8 cellular contexts compared by ENCODE assay signal in the genomic region with DNA sequence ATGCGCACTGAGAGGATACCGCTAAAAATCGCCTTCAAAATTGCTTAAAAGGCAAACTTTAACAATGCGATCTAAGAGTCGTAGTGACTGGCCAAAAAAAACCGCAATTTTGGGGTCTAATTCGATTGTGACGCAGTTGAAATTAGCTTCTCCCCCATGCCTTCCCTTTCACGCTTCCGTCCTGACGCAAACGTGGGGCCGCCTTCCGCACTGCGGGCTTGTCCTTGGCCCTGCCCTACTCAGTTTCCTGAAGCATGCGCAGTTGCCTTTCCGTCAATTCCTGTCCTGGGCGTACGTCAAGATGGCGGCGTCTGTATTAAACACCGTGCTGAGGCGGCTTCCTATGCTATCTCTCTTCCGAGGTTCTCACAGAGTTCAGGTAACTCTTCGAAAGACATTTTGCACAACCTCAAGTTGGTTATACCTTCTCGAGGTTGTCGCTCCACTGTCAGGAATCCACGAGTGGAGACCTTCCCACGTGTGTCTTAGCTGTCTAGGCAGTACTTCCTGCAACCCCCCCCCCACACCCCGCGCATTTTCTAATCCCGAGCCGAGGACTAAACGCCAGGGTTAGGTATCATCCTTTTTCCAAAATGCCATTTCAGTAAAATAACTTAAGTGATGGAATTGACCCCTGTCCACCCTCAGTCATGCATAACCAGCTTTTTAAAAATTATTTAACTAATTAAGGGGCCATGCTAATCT. TPM values are rescaled to one million over a fixed set of nuclear protein-coding genes. Genes with fewer than 3 reads are reported as not detected.
DNase-seq lines count a peak whose midpoint lies in the region; ATAC-seq and TF ChIP-seq lines count a peak whose summit lies in the region.

TSS of gene MRPS18B (plus strand) at position 276 of the 705 bp plus-strand sequence. CDS start at position 302, 26 bp downstream.

- peaks cover 4% of the 10 kb centered on the region; the same call in 1 of the 2 replicates for H4K20me1 ChIP-seq in Karpas-422 (ENCODE audit: insufficient read depth, low read depth, low read length)
- no peaks in the 10 kb centered on the region for H4K20me1 ChIP-seq in fibroblast of lung (ENCODE audit: control insufficient read depth, extremely low read depth, insufficient read depth, low read length)

- H3K36me3 ChIP-seq in Karpas-422 (ENCODE audit: insufficient read depth, low read length) (peaks cover 31% of the 10 kb centered on the region), fibroblast of lung (ENCODE audit: control insufficient read depth, insufficient read depth, low read length) (peaks cover 8% of the 10 kb centered on the region)
- peaks cover 15 to 45% (median 17%) of the 10 kb centered on the region in 3 experiments for H3K36me3 ChIP-seq in naive thymus-derived CD4-positive, alpha-beta T cell (ENCODE audit: control insufficient read depth in 2 of 3, insufficient read depth in 3 of 3, low read length in 3 of 3)

- H2AFZ ChIP-seq in Karpas-422 (ENCODE audit: low read length) (peak within 1 kb of the TSS; percentile 63; the same call in 1 of the 2 replicates), fibroblast of lung (ENCODE audit: low read length) (peak within 1 kb of the TSS; percentile 76)

- H3K79me2 ChIP-seq in Karpas-422 (ENCODE audit: low read length) (peaks cover 51% of the 10 kb centered on the region), fibroblast of lung (ENCODE audit: control insufficient read depth, insufficient read depth, low read length) (peaks cover 37% of the 10 kb centered on the region)

- H3K36me3 Mint-ChIP-seq in activated T-helper 1 cell treated with anti-CD3 and anti-CD28 coated beads, Interleukin-12 subunit alpha, Interleukin-12 subunit beta, Interleukin-2, Interleukin-4 antibody, amounts not matched to agents 30 ng/mL and 10 ng/mL and 1 ng/mL, durations not matched to agents 14 hours and 24 hours and 36 hours (ENCODE audit: low read depth) = peaks cover 57% of the 10 kb centered on the region
- peaks cover 14 to 47% (median 29%) of the 10 kb centered on the region in 5 donors for H3K36me3 Mint-ChIP-seq in naive thymus-derived CD4-positive, alpha-beta T cell
- peaks cover 46 to 66% of the 10 kb centered on the region in 2 donors for H3K36me3 Mint-ChIP-seq in stimulated activated naive B cell treated with anti-CD40 and anti-IgM and Interleukin-4, amounts not matched to agents 10 μg/mL and 1 μg/mL and 100 μg/mL, for 72 hours

- peaks cover 37% of the 10 kb centered on the region for H3K4me1 Mint-ChIP-seq in activated T-helper 1 cell treated with anti-CD3 and anti-CD28 coated beads, Interleukin-12 subunit alpha, Interleukin-12 subunit beta, Interleukin-2, Interleukin-4 antibody, amounts not matched to agents 30 ng/mL and 10 ng/mL and 1 ng/mL, durations not matched to agents 14 hours and 24 hours and 36 hours (ENCODE audit: low read depth)
- H3K4me1 Mint-ChIP-seq in naive thymus-derived CD4-positive, alpha-beta T cell = peaks cover 25 to 49% (median 37%) of the 10 kb centered on the region in 7 donors
- peaks cover 24 to 61% of the 10 kb centered on the region in 2 donors for H3K4me1 Mint-ChIP-seq in stimulated activated naive B cell treated with anti-CD40 and anti-IgM and Interleukin-4, amounts not matched to agents 10 μg/mL and 1 μg/mL and 100 μg/mL, for 72 hours

- TF ChIP-seq CTCF in fibroblast of lung (conservative IDR thresholded peaks at IDR 0.05 in 1 of 2, IDR thresholded peaks at IDR 0.05 in 1 of 2; ENCODE audit: low read depth in 1 of 2, low read length in 2 of 2) = no peak

- intact Hi-C loops in activated T-helper 1 cell treated with anti-CD3 and anti-CD28 coated beads, Interleukin-12 subunit alpha, Interleukin-12 subunit beta, Interleukin-2, Interleukin-4 antibody, amounts not matched to agents 30 ng/mL and 10 ng/mL and 1 ng/mL, durations not matched to agents 14 hours and 24 hours and 36 hours (cut with micrococcal nuclease) = loop anchor here (1.0 to 10.0 kb wide), 20 partner anchors 9 to 1559 kb away; partner anchors contain the start of genes ABCF1, AGPAT1, ATAT1 and C6orf136
- intact Hi-C loops in naive thymus-derived CD4-positive, alpha-beta T cell (cut with micrococcal nuclease) = loop anchor here (1.0 to 10.0 kb wide), 27 partner anchors 9 to 1580 kb away; partner anchors contain the start of genes ABCF1 (in 2 of the 2), ATAT1 (in 2 of the 2), C6orf136 (in 2 of the 2) and DHX16 (in 2 of the 2)

- H3K4me3 ChIP-seq in Karpas-422 (ENCODE audit: low read length) (peak within 1 kb of the TSS; percentile 96), fibroblast of lung (replicated peaks in 1 of 4; ENCODE audit: control extremely low read depth in 1 of 4, insufficient read depth in 1 of 4, low read depth in 3 of 4, low read length in 4 of 4) (peak within 1 kb of the TSS; percentile 63 to 98 (median 94))
- peak within 1 kb of the TSS; percentile 90 for H3K4me3 ChIP-seq in naive thymus-derived CD4-positive, alpha-beta T cell (ENCODE audit: low read length)

- H3K27ac Mint-ChIP-seq in activated T-helper 1 cell treated with anti-CD3 and anti-CD28 coated beads, Interleukin-12 subunit alpha, Interleukin-12 subunit beta, Interleukin-2, Interleukin-4 antibody, amounts not matched to agents 30 ng/mL and 10 ng/mL and 1 ng/mL, durations not matched to agents 14 hours and 24 hours and 36 hours = peak within 1 kb of the TSS; percentile 98
- H3K27ac Mint-ChIP-seq in naive thymus-derived CD4-positive, alpha-beta T cell = peak within 1 kb of the TSS; percentile 98 to 100 (median 100)
- H3K27ac Mint-ChIP-seq in stimulated activated naive B cell treated with anti-CD40 and anti-IgM and Interleukin-4, amounts not matched to agents 10 μg/mL and 1 μg/mL and 100 μg/mL, for 72 hours = peak within 1 kb of the TSS; percentile 100

- POLR2A ChIA-PET in naive thymus-derived CD4-positive, alpha-beta T cell (lab: Charles Lee) = interaction anchor here (0.6 to 2.8 kb wide), 38 partner anchors 9 to 1354 kb away, joined by 3 to 21 read pairs (median 5); partner anchors contain the start of genes ABCF1, ATAT1, C6orf136 and DHX16

- no peaks in the 10 kb centered on the region for H3K9me2 ChIP-seq in Karpas-422 (replicated peaks; ENCODE audit: insufficient read depth, low read length)

- peak within 1 kb of the TSS; percentile 91 for H3K4me3 Mint-ChIP-seq in activated T-helper 1 cell treated with anti-CD3 and anti-CD28 coated beads, Interleukin-12 subunit alpha, Interleukin-12 subunit beta, Interleukin-2, Interleukin-4 antibody, amounts not matched to agents 30 ng/mL and 10 ng/mL and 1 ng/mL, durations not matched to agents 14 hours and 24 hours and 36 hours
- H3K4me3 Mint-ChIP-seq in naive thymus-derived CD4-positive, alpha-beta T cell = peak within 1 kb of the TSS; percentile 88 to 100 (median 96)
- H3K4me3 Mint-ChIP-seq in stimulated activated naive B cell treated with anti-CD40 and anti-IgM and Interleukin-4, amounts not matched to agents 10 μg/mL and 1 μg/mL and 100 μg/mL, for 72 hours = peak within 1 kb of the TSS; percentile 93 to 96

- CTCF ChIA-PET in naive thymus-derived CD4-positive, alpha-beta T cell (lab: Charles Lee) = interaction anchor here (0.7 to 2.4 kb wide), 5 partner anchors 61 to 105 kb away, joined by 4 to 13 read pairs (median 4); no protein-coding TSS in a partner anchor

- DNase-seq in DMS79 (lab: John Stamatoyannopoulos, UW) = peak; percentile 96
- DNase-seq in Karpas-422 = peak; percentile 98
- peak; percentile 97 for DNase-seq in RPMI7951 (ENCODE audit: low read depth)
- peak; percentile 97 for DNase-seq in activated T-helper 1 cell treated with anti-CD3 and anti-CD28 coated beads, Interleukin-12 subunit alpha, Interleukin-12 subunit beta, Interleukin-2, Interleukin-4 antibody, amounts not matched to agents 30 ng/mL and 10 ng/mL and 1 ng/mL, durations not matched to agents 14 hours and 24 hours and 36 hours (ENCODE audit: low spot score)
- peak; percentile 97 to 99 for DNase-seq in fibroblast of lung (ENCODE audit: low read depth in 2 of 2)
- peak; percentile 83 to 100 (median 99) for DNase-seq in naive thymus-derived CD4-positive, alpha-beta T cell
- DNase-seq in stimulated activated naive B cell treated with anti-CD40 and anti-IgM and Interleukin-4, amounts not matched to agents 10 μg/mL and 1 μg/mL and 100 μg/mL, for 72 hours = peak; percentile 97

- ATAC-seq in GM21825 (IDR thresholded peaks at IDR 0.05; ENCODE audit: unreplicated experiment) = peak; percentile 70
- ATAC-seq in naive thymus-derived CD4-positive, alpha-beta T cell = peak; percentile 82
- ATAC-seq in stimulated activated naive B cell treated with anti-CD40 and anti-IgM and Interleukin-4, amounts not matched to agents 10 μg/mL and 1 μg/mL and 100 μg/mL, for 72 hours (replicated peaks) = peak; percentile 83 to 84

- H3K27me3 ChIP-seq in Karpas-422 (ENCODE audit: low read length) (no peaks in the 10 kb centered on the region), fibroblast of lung (ENCODE audit: control insufficient read depth, insufficient read depth, low read length) (no peaks in the 10 kb centered on the region)
- no peaks in the 10 kb centered on the region for H3K27me3 ChIP-seq in naive thymus-derived CD4-positive, alpha-beta T cell (ENCODE audit: control insufficient read depth in 2 of 2, insufficient read depth in 2 of 2, low read length in 2 of 2)

- H3K27ac ChIP-seq in Karpas-422 (ENCODE audit: low read length) = peak within 1 kb of the TSS; percentile 94
- H3K27ac ChIP-seq in fibroblast of lung (ENCODE audit: insufficient read depth, low read length) = peak within 1 kb of the TSS; percentile 98
- H3K27ac ChIP-seq in naive thymus-derived CD4-positive, alpha-beta T cell (ENCODE audit: low read depth, low read length) = peak within 1 kb of the TSS; percentile 93

- H3K4me1 ChIP-seq in Karpas-422 (ENCODE audit: low read length) (peaks cover 51% of the 10 kb centered on the region), fibroblast of lung (ENCODE audit: control insufficient read depth, extremely low read depth, insufficient read depth, low read length) (peaks cover 16% of the 10 kb centered on the region)
- H3K4me1 ChIP-seq in naive thymus-derived CD4-positive, alpha-beta T cell (ENCODE audit: control insufficient read depth in 2 of 2, insufficient read depth in 2 of 2, low read length in 2 of 2) = peaks cover 21 to 31% of the 10 kb centered on the region in 2 donors

- peak within 1 kb of the TSS; percentile 100 for H3K4me2 ChIP-seq in Karpas-422 (ENCODE audit: low read depth, low read length, poor library complexity, severe bottlenecking)
- peak within 1 kb of the TSS; percentile 97 for H3K4me2 ChIP-seq in fibroblast of lung (ENCODE audit: extremely low read depth, insufficient read depth, low read length)

- H3K9me3 Mint-ChIP-seq in activated T-helper 1 cell treated with anti-CD3 and anti-CD28 coated beads, Interleukin-12 subunit alpha, Interleukin-12 subunit beta, Interleukin-2, Interleukin-4 antibody, amounts not matched to agents 30 ng/mL and 10 ng/mL and 1 ng/mL, durations not matched to agents 14 hours and 24 hours and 36 hours = no peaks in the 10 kb centered on the region
- H3K9me3 Mint-ChIP-seq in naive thymus-derived CD4-positive, alpha-beta T cell = peaks cover 0 to 26% (median 0%) of the 10 kb centered on the region in 11 donors
- peaks cover 0 to 1% of the 10 kb centered on the region in 2 donors for H3K9me3 Mint-ChIP-seq in stimulated activated naive B cell treated with anti-CD40 and anti-IgM and Interleukin-4, amounts not matched to agents 10 μg/mL and 1 μg/mL and 100 μg/mL, for 72 hours

- H3K9ac ChIP-seq in Karpas-422 (ENCODE audit: low read length) = peak within 1 kb of the TSS; percentile 99
- peak within 1 kb of the TSS; percentile 84 for H3K9ac ChIP-seq in fibroblast of lung (ENCODE audit: insufficient read depth, low read length)

- H3K9me3 ChIP-seq in Karpas-422 (ENCODE audit: low read length) (no peaks in the 10 kb centered on the region), fibroblast of lung (ENCODE audit: control insufficient read depth, insufficient read depth, low read depth, low read length) (no peaks in the 10 kb centered on the region)
- no peaks in the 10 kb centered on the region for H3K9me3 ChIP-seq in naive thymus-derived CD4-positive, alpha-beta T cell (ENCODE audit: control insufficient read depth in 2 of 3, low read length in 3 of 3)

- H3K27me3 Mint-ChIP-seq in activated T-helper 1 cell treated with anti-CD3 and anti-CD28 coated beads, Interleukin-12 subunit alpha, Interleukin-12 subunit beta, Interleukin-2, Interleukin-4 antibody, amounts not matched to agents 30 ng/mL and 10 ng/mL and 1 ng/mL, durations not matched to agents 14 hours and 24 hours and 36 hours (ENCODE audit: insufficient read depth) = peaks cover 6% of the 10 kb centered on the region
- H3K27me3 Mint-ChIP-seq in naive thymus-derived CD4-positive, alpha-beta T cell = peaks cover 0 to 14% (median 0%) of the 10 kb centered on the region in 5 donors
- H3K27me3 Mint-ChIP-seq in stimulated activated naive B cell treated with anti-CD40 and anti-IgM and Interleukin-4, amounts not matched to agents 10 μg/mL and 1 μg/mL and 100 μg/mL, for 72 hours = peaks cover 0 to 4% of the 10 kb centered on the region in 2 donors

RNA-seq across cellular contexts. Expression of gene MRPS18B, which starts in this region (rescaled TPM):
- 59.2 and 119 TPM in 2 replicates for total RNA-seq in Karpas-422 (2014; rRNA removed; shearing (Covaris generic); ENCODE audit: low replicate concordance)
- 78.4 and 122 TPM in 2 replicates for total RNA-seq in RPMI7951 (2014; rRNA removed; shearing (Covaris generic))
- total RNA-seq in activated T-helper 1 cell treated with anti-CD3 and anti-CD28 coated beads, Interleukin-12 subunit alpha, Interleukin-12 subunit beta, Interleukin-2, Interleukin-4 antibody, amounts not matched to agents 30 ng/mL and 10 ng/mL and 1 ng/mL, durations not matched to agents 14 hours and 24 hours and 36 hours = 75.5 and 77.7 TPM in 2 replicates
- 76.8 and 85.5 TPM in 2 replicates for total RNA-seq in fibroblast of lung
- 53.1 and 79.5 TPM in 2 replicates for polyA plus RNA-seq in fibroblast of lung
- 43.1 and 62.7 TPM in 2 replicates for polyA plus RNA-seq in fibroblast of lung (2012)
- 51.0 and 75.7 TPM in 2 replicates for polyA minus RNA-seq in fibroblast of lung (ENCODE audit: low replicate concordance)
- total RNA-seq in naive thymus-derived CD4-positive, alpha-beta T cell = 10 to 100 TPM; 20.4 to 51.2 (median 47.7) TPM
- 100 to 1,000 TPM; 145 to 169 TPM for polyA plus RNA-seq in naive thymus-derived CD4-positive, alpha-beta T cell

Comparison
In these comparisons a context has a peak if more than half of its experiments do, and no peak if none do; other contexts are left out.
1. Peak in every context shown above with its lines: DNase-seq, ATAC-seq, H3K4me3 ChIP-seq and H3K27ac ChIP-seq.